Comparison of ENCODE assay signal across 27 cellular contexts in the genomic region with DNA sequence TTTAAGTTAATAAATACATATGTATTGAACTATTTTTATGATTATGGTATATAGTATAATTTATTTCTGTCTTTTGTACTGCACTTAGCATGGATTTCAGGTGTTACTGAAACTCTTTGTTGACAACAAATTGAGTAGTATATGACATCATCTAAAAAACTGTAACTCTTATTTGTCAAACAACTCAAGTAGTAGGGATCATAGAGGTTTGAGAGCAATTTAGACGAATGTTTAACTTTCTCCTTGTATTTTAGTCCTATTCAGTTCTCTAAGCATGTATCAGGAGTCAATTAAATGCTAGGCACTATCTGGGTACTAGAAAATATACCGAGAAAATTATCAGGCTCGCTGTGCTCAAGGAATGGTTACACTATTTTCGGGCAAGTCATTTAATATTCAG.
DNase-seq lines count a peak whose midpoint lies in the region; ATAC-seq, FAIRE-seq and TF ChIP-seq lines count a peak whose summit lies in the region.
"Had no signal": no experiment of that assay in that cellular context is flagged by ENCODE, and none has a peak within 500 bp of the region (broad histone marks: within the 10 kb centered on the region; RNA-seq: fewer than 3 reads in every experiment).

No MANE protein-coding gene starts in this region.

- 70% methylated on average over 4 of the region's 4 CpGs for WGBS in A549 (ENCODE audit: missing lambda C conversion rate)

- H3K36me3 ChIP-seq in endothelial cell of umbilical vein (ENCODE audit: control insufficient read depth in 2 of 2, extremely low read depth in 1 of 2, insufficient read depth in 2 of 2, low read length in 2 of 2) = no peaks in the 10 kb centered on the region

- no peaks in the 10 kb centered on the region for H3K9me1 ChIP-seq in endothelial cell of umbilical vein (replicated peaks; ENCODE audit: control insufficient read depth, extremely low read depth, insufficient read depth, low read length)

- H3K4me3 ChIP-seq in A549 (no peak overlapping the region), endothelial cell of umbilical vein (replicated peaks in 1 of 3; ENCODE audit: insufficient read depth in 1 of 3, low read depth in 1 of 3, low read length in 3 of 3) (peak overlapping the region in 2 of 3 experiments; percentile 70 to 87)
- H3K4me3 ChIP-seq: GM23248 had no signal

- DNase-seq in A549 (ENCODE audit: low read depth in 1 of 2, low spot score in 1 of 2) (no peak), Calu3 (no peak), NCI-H774 (lab: John Stamatoyannopoulos, UW) (peak; percentile 48), endothelial cell of umbilical vein (ENCODE audit: low read depth, low spot score) (peak; percentile 33), mesenteric fat pad (ENCODE audit: low spot score) (no peak), NCI-H524 treated with DMSO at 0.1 percent for 48 hours (lab: John Stamatoyannopoulos, UW) (no peak)
- DNase-seq in stimulated activated CD4-positive, alpha-beta T cell treated with anti-CD3 and anti-CD28 coated beads, Interleukin-1b, Interleukin-23, amount 100 ng/mL, for 48 hours = no peak
- DNase-seq: Caco-2; CD8-positive, alpha-beta T cell; DMS 273 treated with DMSO at 0.1 percent for 48 hours; DND-41; GM23248; H7; KBM-7; MM.1S; NCI-H1694; NCI-H2081; NCI-H2227 treated with DMSO at 0.1 percent for 48 hours; NCI-H510A; NCI-H82; NK-92 treated with Interleukin-12 subunit alpha and Interleukin-12 subunit beta, amount 100 ng/mL, for 24 hours; RPMI8226; SHP77 had no signal

- no peaks in the 10 kb centered on the region for H3K27me3 Mint-ChIP-seq in Calu3 (ENCODE audit: unreplicated experiment)
- H3K27me3 Mint-ChIP-seq: B cell had no signal

- H3K9me3 ChIP-seq in A549 (peaks cover 25% of the 10 kb centered on the region; the same call in 2 of the 3 replicates), endothelial cell of umbilical vein (replicated peaks; ENCODE audit: control insufficient read depth, insufficient read depth, low read length) (no peaks in the 10 kb centered on the region)
- H3K9me3 ChIP-seq: Caco-2 had no signal

- TF ChIP-seq CTCF in A549 (IDR thresholded peaks at IDR 0.05) = no peak
- no peak for TF ChIP-seq CTCF in Calu3 (IDR thresholded peaks at IDR 0.05; ENCODE audit: unreplicated experiment)
- no peak for TF ChIP-seq CTCF in endothelial cell of umbilical vein (IDR thresholded peaks at IDR 0.05; ENCODE audit: extremely low read depth in 1 of 2, insufficient read depth in 1 of 2, low read depth in 1 of 2, low read length in 2 of 2)

- BruUV-seq in Calu3 (replicated peaks; lab: Mats Ljungman, UMichigan) (no TSS peak), endothelial cell of umbilical vein (replicated peaks; lab: Mats Ljungman, UMichigan) (no TSS peak)

- H3K4me2 ChIP-seq in A549 = peak overlapping the region; percentile 76; the same call in 2 of the 3 replicates
- H3K4me2 ChIP-seq in endothelial cell of umbilical vein (ENCODE audit: insufficient read depth, low read length) = peak overlapping the region; percentile 96

- no peaks in the 10 kb centered on the region for H3K27me3 ChIP-seq in endothelial cell of umbilical vein (ENCODE audit: control insufficient read depth in 2 of 2, insufficient read depth in 2 of 2, low read length in 2 of 2)

- H4K20me1 ChIP-seq in endothelial cell of umbilical vein (replicated peaks; ENCODE audit: control insufficient read depth, extremely low read depth, insufficient read depth, low read length) = no peaks in the 10 kb centered on the region

- dilution Hi-C loops in endothelial cell of umbilical vein (cut with MboI; ENCODE audit: extremely low pct_ligation_motif_present, low sequenced_read_pairs) = no loop called here

- peaks cover 72% of the 10 kb centered on the region for H3K4me1 Mint-ChIP-seq in Calu3 (ENCODE audit: low read depth, unreplicated experiment)
- H3K4me1 Mint-ChIP-seq: B cell had no signal

- H2AFZ ChIP-seq in endothelial cell of umbilical vein (ENCODE audit: low read depth, low read length) = no peak overlapping the region
- H2AFZ ChIP-seq: GM23248 had no signal

- POLR2A ChIA-PET in A549 (lab: Yijun Ruan, JAX) (no interaction called here), endothelial cell of umbilical vein (lab: Charles Lee) (interaction anchor here (1.6 kb wide), 1 partner anchor 416 kb away, joined by 5 read pairs; no protein-coding TSS in a partner anchor)

- peak overlapping the region; percentile 75 to 87 for H3K27ac ChIP-seq in A549
- H3K27ac ChIP-seq in endothelial cell of umbilical vein (ENCODE audit: insufficient read depth, low read depth, low read length) = peak overlapping the region; percentile 82
- H3K27ac ChIP-seq: C4-2B, GM23248 had no signal

- peak overlapping the region; percentile 94 for H3K27ac Mint-ChIP-seq in Calu3 (ENCODE audit: unreplicated experiment)
- H3K27ac Mint-ChIP-seq: B cell; CD8-positive, alpha-beta T cell; T-helper 1 cell treated with Interleukin-12 subunit alpha and Interleukin-12 subunit beta and Interleukin-4 antibody, amounts not matched to agents 30 μg/mL and 1 μg/mL, for 36 hours had no signal

- peak overlapping the region; percentile 57 for H3K4me3 Mint-ChIP-seq in Calu3 (ENCODE audit: low read depth, unreplicated experiment)
- H3K4me3 Mint-ChIP-seq: B cell; CD8-positive, alpha-beta T cell; T-helper 1 cell treated with Interleukin-12 subunit alpha and Interleukin-12 subunit beta and Interleukin-4 antibody, amounts not matched to agents 30 μg/mL and 1 μg/mL, for 36 hours had no signal

- TF ChIP-seq EP300 in A549 (IDR thresholded peaks at IDR 0.05) = no peak

- intact Hi-C loops in Calu3 (cut with micrococcal nuclease; ENCODE audit: unreplicated experiment) = loop anchor here (2.0 to 10.0 kb wide), 6 partner anchors 34 to 629 kb away; no protein-coding TSS in a partner anchor
- intact Hi-C loops in endothelial cell of umbilical vein (cut with micrococcal nuclease) = loop anchor here (2.0 kb wide), 2 partner anchors 455 to 595 kb away; partner anchors contain the start of genes KIF18A and METTL15

- peaks cover 5% of the 10 kb centered on the region for H3K9me3 Mint-ChIP-seq in Calu3 (ENCODE audit: low read depth, unreplicated experiment)
- H3K9me3 Mint-ChIP-seq: T-helper 1 cell treated with Interleukin-12 subunit alpha and Interleukin-12 subunit beta and Interleukin-4 antibody, amounts not matched to agents 30 μg/mL and 1 μg/mL, for 36 hours had no signal

- CTCF ChIA-PET in A549 (lab: Yijun Ruan, JAX) (no interaction called here), Calu3 (lab: Charles Lee) (no interaction called here), endothelial cell of umbilical vein (lab: Charles Lee) (interaction anchor here (0.6 kb wide), 1 partner anchor 625 kb away, joined by 3 read pairs; no protein-coding TSS in a partner anchor)

- FAIRE-seq in A549 (lab: Jason Lieb, UNC) (peak; percentile 39), endothelial cell of umbilical vein (lab: Jason Lieb, UNC) (no peak)
- FAIRE-seq: GM18507 had no signal

- H3K9ac ChIP-seq in endothelial cell of umbilical vein (replicated peaks; ENCODE audit: extremely low read depth, insufficient read depth, low read length) = peak overlapping the region; percentile 87
- H3K9ac ChIP-seq: GM23248 had no signal

- TF ChIP-seq RAD21 in A549 (conservative IDR thresholded peaks at IDR 0.05 in 1 of 2, IDR thresholded peaks at IDR 0.05 in 1 of 2) = no peak

- peaks cover 57% of the 10 kb centered on the region for H3K79me2 ChIP-seq in endothelial cell of umbilical vein (ENCODE audit: control insufficient read depth, insufficient read depth, low read length)

- H3K36me3 Mint-ChIP-seq in Calu3 (ENCODE audit: insufficient read depth, unreplicated experiment) = peaks cover 9% of the 10 kb centered on the region
- H3K36me3 Mint-ChIP-seq: CD8-positive, alpha-beta T cell had no signal

- TF ChIP-seq POLR2A in A549 (IDR thresholded peaks at IDR 0.05; ENCODE audit: low read length) = no peak
- no peak for TF ChIP-seq POLR2A in endothelial cell of umbilical vein (IDR thresholded peaks at IDR 0.05; ENCODE audit: low read depth, low read length)

- ATAC-seq in A549 = no peak
- ATAC-seq: CD8-positive, alpha-beta T cell had no signal

- H3K4me1 ChIP-seq in A549 = peaks cover 23% of the 10 kb centered on the region
- H3K4me1 ChIP-seq in endothelial cell of umbilical vein (ENCODE audit: control insufficient read depth, extremely low read depth, insufficient read depth, low read length) = peaks cover 45% of the 10 kb centered on the region

TF ChIP-seq in A549, 52 proteins besides CTCF, POLR2A, EP300 and RAD21 (continues in another document):
- TF ChIP-seq RNF2 (IDR thresholded peaks at IDR 0.05; ENCODE audit: borderline replicate concordance, low read depth) = no peak
- no peak for TF ChIP-seq MAZ (IDR thresholded peaks at IDR 0.05; ENCODE audit: borderline replicate concordance, low read depth, low read length)
- no peak for TF ChIP-seq HOXB13 (CRISPR knock-in tag; IDR thresholded peaks at IDR 0.05; ENCODE audit: low read depth)
- TF ChIP-seq HEYL (CRISPR knock-in tag; IDR thresholded peaks at IDR 0.05) = no peak
- no peak for TF ChIP-seq NR3C1 (IDR thresholded peaks at IDR 0.05)
- TF ChIP-seq ELK1 (IDR thresholded peaks at IDR 0.05; ENCODE audit: low read depth, low read length) = no peak

TF ChIP-seq in endothelial cell of umbilical vein, 7 proteins besides CTCF, POLR2A, EP300 and RAD21:
- TF ChIP-seq JUN (IDR thresholded peaks at IDR 0.05; ENCODE audit: borderline replicate concordance, insufficient read depth, insufficient read length, low read depth) (no peak), EZH2 (IDR thresholded peaks at IDR 0.05; ENCODE audit: borderline replicate concordance, low read depth, low read length, severe bottlenecking) (no peak)

Comparison
In these comparisons a context has a peak if more than half of its experiments do, and no peak if none do; other contexts are left out.
1. DNase-seq: peak in NCI-H774 (single experiment) and endothelial cell of umbilical vein (single experiment); none in A549 (0 of 2), Calu3 (single experiment), stimulated activated CD4-positive, alpha-beta T cell treated with anti-CD3 and anti-CD28 coated beads, Interleukin-1b, Interleukin-23, amount 100 ng/mL, for 48 hours (single experiment), mesenteric fat pad (single experiment) and NCI-H524 treated with DMSO at 0.1 percent for 48 hours (single experiment).